Comparison of ENCODE assay signal across 1 cellular context in the genomic region with DNA sequence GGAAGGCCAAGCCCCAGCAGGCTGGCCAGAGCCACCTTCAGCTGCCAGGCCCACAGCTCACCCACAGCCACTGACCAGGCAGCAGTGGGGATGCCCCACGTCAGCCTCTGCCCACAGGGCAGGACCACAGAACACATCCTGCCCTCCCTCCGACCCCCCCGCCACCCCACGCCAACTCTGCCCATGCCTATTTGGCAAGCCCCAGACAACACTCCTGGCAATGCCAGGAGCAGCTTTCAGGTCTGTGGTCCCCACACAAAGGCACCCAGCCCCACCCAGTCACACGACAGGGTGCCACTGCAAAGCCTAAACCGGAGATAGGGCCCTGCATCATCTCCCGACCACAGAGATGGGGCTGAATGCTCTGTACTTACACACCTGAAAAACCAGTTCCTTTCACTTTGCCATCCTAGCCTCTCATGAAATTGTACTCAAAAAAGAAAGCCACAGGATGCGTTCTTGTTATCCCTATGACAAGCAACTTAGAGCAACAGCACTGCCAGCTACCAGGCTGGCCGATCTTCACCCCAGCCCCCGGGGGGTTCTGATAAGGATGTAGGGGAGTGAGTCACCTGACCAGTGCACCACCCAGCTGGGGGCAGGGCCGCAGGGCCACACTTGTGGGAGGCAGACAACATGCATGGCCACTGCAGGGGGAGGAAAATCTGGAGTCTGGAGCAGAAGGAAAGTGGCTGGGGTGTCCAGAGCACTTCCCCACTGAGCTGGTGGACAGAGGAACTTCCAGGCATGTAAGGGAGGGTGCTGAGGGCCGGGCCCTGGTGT.
TF ChIP-seq lines count a peak whose summit lies in the region.

No MANE protein-coding gene starts in this region.

TF ChIP-seq in GM23338, 12 proteins besides CTCF, POLR2A, EP300 and RAD21 (continued from another document):
- TF ChIP-seq, protein P1, sequence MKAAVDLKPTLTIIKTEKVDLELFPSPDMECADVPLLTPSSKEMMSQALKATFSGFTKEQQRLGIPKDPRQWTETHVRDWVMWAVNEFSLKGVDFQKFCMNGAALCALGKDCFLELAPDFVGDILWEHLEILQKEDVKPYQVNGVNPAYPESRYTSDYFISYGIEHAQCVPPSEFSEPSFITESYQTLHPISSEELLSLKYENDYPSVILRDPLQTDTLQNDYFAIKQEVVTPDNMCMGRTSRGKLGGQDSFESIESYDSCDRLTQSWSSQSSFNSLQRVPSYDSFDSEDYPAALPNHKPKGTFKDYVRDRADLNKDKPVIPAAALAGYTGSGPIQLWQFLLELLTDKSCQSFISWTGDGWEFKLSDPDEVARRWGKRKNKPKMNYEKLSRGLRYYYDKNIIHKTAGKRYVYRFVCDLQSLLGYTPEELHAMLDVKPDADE (IDR thresholded peaks at IDR 0.05) = no peak
- TF ChIP-seq STAT1 (IDR thresholded peaks at IDR 0.05; ENCODE audit: unreplicated experiment) = no peak
- no peak for TF ChIP-seq POLR2AphosphoS5 (IDR thresholded peaks at IDR 0.05; ENCODE audit: low read depth)
- no peak for TF ChIP-seq ZNF462 (CRISPR knock-in tag; IDR thresholded peaks at IDR 0.05)
- TF ChIP-seq ZNF331 (CRISPR knock-in tag; IDR thresholded peaks at IDR 0.05; ENCODE audit: low read depth) = no peak
- no peak for TF ChIP-seq EZH2phosphoT487 (IDR thresholded peaks at IDR 0.05; ENCODE audit: unreplicated experiment)
- TF ChIP-seq JUNB (IDR thresholded peaks at IDR 0.05; ENCODE audit: unreplicated experiment) = no peak
- TF ChIP-seq ZNF114 (CRISPR knock-in tag; IDR thresholded peaks at IDR 0.05) = no peak
- no peak for TF ChIP-seq CREB1 (CRISPR knock-in tag; IDR thresholded peaks at IDR 0.05; ENCODE audit: low read depth)
TF ChIP-seq in GM23338: peak in this region for 0.
